Comparison of ENCODE assay signal across 23 cellular contexts in the genomic region with DNA sequence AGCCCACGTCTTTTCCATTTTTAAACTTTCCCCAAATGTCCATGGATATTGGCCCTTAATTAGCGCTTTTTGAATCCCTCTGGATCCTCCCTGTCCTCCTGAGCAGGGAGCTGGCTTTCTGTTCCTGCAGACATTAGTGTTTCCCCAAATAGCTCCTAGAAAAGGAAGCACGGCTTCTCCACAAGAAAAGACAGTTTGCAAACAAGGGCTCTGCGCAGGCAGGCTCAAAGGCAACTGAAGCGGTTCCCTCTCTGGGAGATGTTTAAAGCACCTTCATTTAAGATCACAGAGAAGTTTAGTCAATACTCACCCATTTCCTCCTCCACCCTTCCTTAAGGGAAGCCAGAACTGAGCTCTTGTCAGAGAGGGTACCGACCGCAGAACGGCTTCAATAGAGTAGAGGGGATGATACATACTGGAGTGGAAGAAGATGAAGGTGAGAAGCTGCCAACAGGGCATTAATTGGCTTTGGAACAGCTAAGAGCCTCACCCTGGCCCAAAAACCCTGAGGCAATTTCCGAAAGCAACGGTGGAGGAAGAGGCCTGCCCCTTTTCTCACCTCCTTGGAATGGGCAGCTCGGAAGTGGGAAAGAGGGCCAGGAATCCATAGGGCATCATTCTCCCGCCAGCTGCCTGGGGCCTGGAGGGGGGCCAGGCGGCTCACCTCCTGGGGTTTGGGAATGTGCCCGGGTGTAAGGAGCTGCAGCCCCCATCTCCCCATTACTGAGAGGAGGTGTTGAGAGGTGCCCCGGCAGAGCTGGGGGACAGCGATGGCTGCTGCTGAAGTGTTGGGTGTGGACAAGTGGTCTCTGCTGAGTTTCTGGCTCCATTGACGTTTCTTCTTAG. TPM values are rescaled to one million over a fixed set of nuclear protein-coding genes. Genes with fewer than 3 reads are reported as not detected.
DNase-seq lines count a peak whose midpoint lies in the region; ATAC-seq and TF ChIP-seq lines count a peak whose summit lies in the region.
"Had no signal": no experiment of that assay in that cellular context is flagged by ENCODE, and none has a peak within 500 bp of the region (broad histone marks: within the 10 kb centered on the region; RNA-seq: fewer than 3 reads in every experiment).

No MANE protein-coding gene starts in this region.

- TF ChIP-seq CTCF in cardiac muscle cell (IDR thresholded peaks at IDR 0.05; ENCODE audit: low read depth, low read length), result no peak
- TF ChIP-seq CTCF in heart right ventricle (IDR thresholded peaks at IDR 0.05), result no peak
- no peak for TF ChIP-seq CTCF in chondrocyte (IDR thresholded peaks at IDR 0.05)

- H3K9me3 ChIP-seq in cardiac muscle cell (ENCODE audit: low read depth) (no peaks in the 10 kb centered on the region), heart right ventricle (no peaks in the 10 kb centered on the region)
- H3K9me3 ChIP-seq: body of pancreas, right lobe of liver had no signal

- H3K27ac Mint-ChIP-seq in T-cell, result peak overlapping the region; percentile 91 to 98
- H3K27ac Mint-ChIP-seq in chondrocyte (ENCODE audit: unreplicated experiment), result no peak overlapping the region
- H3K27ac Mint-ChIP-seq: CD14-positive monocyte had no signal

- H3K27ac ChIP-seq in cardiac muscle cell, result peak overlapping the region; percentile 59
- no peak overlapping the region for H3K27ac ChIP-seq in heart right ventricle
- H3K27ac ChIP-seq: body of pancreas, coronary artery, GM23248, right lobe of liver had no signal

- H3K36me3 ChIP-seq in cardiac muscle cell (no peaks in the 10 kb centered on the region), heart right ventricle (no peaks in the 10 kb centered on the region)
- H3K36me3 ChIP-seq: right lobe of liver had no signal

- no peak for DNase-seq in cardiac muscle cell (ENCODE audit: low read depth in 1 of 2, low spot score in 1 of 2)
- no peak for DNase-seq in heart right ventricle
- peak in 20 of 34 experiments; percentile 11 to 57 (median 24) for DNase-seq in T-cell
- DNase-seq in chondrocyte (ENCODE audit: low spot score), result peak; percentile 44
- DNase-seq in superior temporal gyrus (ENCODE audit: extremely low spot score), result peak; percentile 29
- DNase-seq: activated CD8-positive, alpha-beta memory T cell treated with anti-CD3 and anti-CD28 coated beads for 24 hours; activated T-cell treated with anti-CD3 and anti-CD28 coated beads, Interleukin-2, amount 50 U/mL, for 48 hours; DMS 273 treated with DMSO at 0.1 percent for 48 hours; GM23248; midbrain; NCI-H1105 treated with DMSO at 0.1 percent for 48 hours; NCI-H2081; NCI-H226; right lobe of liver; RPMI8226; trophoblast cell had no signal

- H3K9me3 Mint-ChIP-seq in T-cell (no peaks in the 10 kb centered on the region), chondrocyte (ENCODE audit: low read depth) (no peaks in the 10 kb centered on the region)
- H3K9me3 Mint-ChIP-seq: neural crest cell had no signal

- H3K4me3 Mint-ChIP-seq in T-cell (peak overlapping the region; percentile 42 to 87 (median 55)), chondrocyte (ENCODE audit: unreplicated experiment) (no peak overlapping the region)
- H3K4me3 Mint-ChIP-seq: IgD-negative memory B cell, neural crest cell had no signal

- ATAC-seq in heart right ventricle, result no peak
- ATAC-seq in T-cell (replicated peaks in 1 of 4), result peak; percentile 52 to 73 (median 70)
- no peak for ATAC-seq in GM18861 (IDR thresholded peaks at IDR 0.05; ENCODE audit: unreplicated experiment)
- ATAC-seq in HG03520 (IDR thresholded peaks at IDR 0.05; ENCODE audit: unreplicated experiment), result no peak
- ATAC-seq: body of pancreas, right lobe of liver had no signal

- peaks cover 23 to 60% of the 10 kb centered on the region in 2 donors for H3K27me3 Mint-ChIP-seq in T-cell
- H3K27me3 Mint-ChIP-seq in chondrocyte (ENCODE audit: low read depth), result peaks cover 23% of the 10 kb centered on the region

- H3K4me1 Mint-ChIP-seq in T-cell, result peaks cover 61 to 84% (median 61%) of the 10 kb centered on the region in 3 donors
- H3K4me1 Mint-ChIP-seq in chondrocyte (ENCODE audit: low read depth), result peaks cover 9% of the 10 kb centered on the region

- H3K4me3 ChIP-seq in cardiac muscle cell (no peak overlapping the region), heart right ventricle (no peak overlapping the region)
- H3K4me3 ChIP-seq: body of pancreas, coronary artery, GM23248, right lobe of liver had no signal

- no peaks in the 10 kb centered on the region for H3K27me3 ChIP-seq in cardiac muscle cell
- peaks cover 0 to 78% (median 42%) of the 10 kb centered on the region in 7 donors for H3K27me3 ChIP-seq in heart right ventricle
- H3K27me3 ChIP-seq: body of pancreas, right lobe of liver had no signal

- POLR2A ChIA-PET in T-cell (lab: Charles Lee), result no interaction called here

- peaks cover 29% of the 10 kb centered on the region for H3K4me1 ChIP-seq in cardiac muscle cell (ENCODE audit: low read depth)
- peaks cover 6 to 29% (median 17%) of the 10 kb centered on the region in 9 donors for H3K4me1 ChIP-seq in heart right ventricle

- 42 to 51% methylated on average over 17 of the region's 17 CpGs for whole genome bisulfite sequencing in heart right ventricle, 2 donors

- intact Hi-C loops in heart right ventricle (cut with DNase I), result no loop called here

- H3K36me3 Mint-ChIP-seq in T-cell (no peaks in the 10 kb centered on the region), chondrocyte (ENCODE audit: low read depth) (no peaks in the 10 kb centered on the region)

- CTCF ChIA-PET in T-cell (lab: Charles Lee), result interaction anchor here (0.6 to 3.2 kb wide), 11 partner anchors 11 to 243 kb away, joined by 3 to 15 read pairs (median 5); no protein-coding TSS in a partner anchor

RNA-seq across cellular contexts. Expression of a gene that starts 4.9 kb away (rescaled TPM):
- total RNA-seq in cardiac muscle cell (132 and 170 TPM in 2 replicates), heart right ventricle (1 to 10 TPM in 7 of 10 donors, under 1 TPM in 3; 0.38 to 4.0 (median 2.3) TPM), T-cell (1 to 10 TPM in 1 of 5 donors, under 1 TPM in 4; 0.35 to 1.1 (median 0.55) TPM), chondrocyte (7.2 to 11.6 TPM (median 7.5 TPM) in 3 replicates)
- polyA plus RNA-seq in cardiac muscle cell (142 and 206 TPM in 2 replicates), heart right ventricle (under 1 TPM; 0.51 to 0.96 TPM)
- polyA plus RNA-seq: IgD-negative memory B cell had no signal

Comparison
In these comparisons a context has a peak if more than half of its experiments do, and no peak if none do; other contexts are left out.
1. RNA of a gene that starts 4.9 kb away (total RNA-seq): 132 to 170 TPM in cardiac muscle cell; 7.2 to 11.6 TPM in chondrocyte, 0.38 to 4.0 TPM in heart right ventricle and 0.35 to 1.1 TPM in T-cell; every median in the first group is over 10 times any median in the second.
2. DNase-seq: peak in T-cell (20 of 34), chondrocyte (single experiment) and superior temporal gyrus (single experiment); none in cardiac muscle cell (0 of 2) and heart right ventricle (0 of 2).
3. ATAC-seq: peak in T-cell (4 of 4); none in heart right ventricle (0 of 8), GM18861 (single experiment) and HG03520 (single experiment).